Comparison of ENCODE assay signal across 20 cellular contexts in the genomic region with DNA sequence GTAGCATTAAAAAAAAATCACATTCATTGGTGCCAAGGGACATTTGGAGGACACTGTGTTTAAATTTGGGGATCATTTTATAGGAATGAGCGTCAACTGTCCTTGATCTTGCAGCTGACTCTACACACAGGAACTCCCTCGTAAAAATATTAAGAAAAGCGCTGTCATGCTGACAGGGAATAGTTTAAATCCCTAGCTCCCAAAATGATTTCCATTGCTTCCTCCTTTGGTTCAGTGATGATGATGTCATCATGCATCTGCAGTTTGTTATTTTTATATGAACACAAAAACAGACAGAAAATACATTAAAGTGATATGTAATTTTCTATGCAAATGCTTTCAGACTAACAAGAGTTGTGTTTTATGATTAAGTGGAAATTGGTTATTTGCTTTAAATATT.
"Had no signal": no experiment of that assay in that cellular context is flagged by ENCODE, and none has a peak within 500 bp of the region (broad histone marks: within the 10 kb centered on the region; RNA-seq: fewer than 3 reads in every experiment).

No MANE protein-coding gene starts in this region.

- H3K4me1 ChIP-seq: gastroesophageal sphincter, lower lobe of right lung, upper lobe of right lung had no signal

- H3K9me3 ChIP-seq: gastroesophageal sphincter, lower lobe of right lung, sigmoid colon, upper lobe of right lung had no signal

- H3K27me3 ChIP-seq: gastroesophageal sphincter, sigmoid colon, upper lobe of right lung had no signal

- H3K4me3 ChIP-seq: gastroesophageal sphincter, lower lobe of right lung, sigmoid colon, upper lobe of right lung had no signal

- H3K4me1 Mint-ChIP-seq: activated CD4-positive, alpha-beta memory T cell treated with anti-CD3 and anti-CD28 coated beads, Interleukin-2, amount 10 ng/mL, durations not matched to agents 7 days and 5 days; activated CD4-positive, alpha-beta T cell treated with anti-CD3 and anti-CD28 coated beads, Interleukin-2, amount 10 ng/mL, durations not matched to agents 24 days and 14 days; activated naive CD4-positive, alpha-beta T cell treated with anti-CD3 and anti-CD28 coated beads, Interleukin-2, amount 10 ng/mL, durations not matched to agents 7 days and 5 days had no signal

- H3K27ac Mint-ChIP-seq: activated CD4-positive, alpha-beta memory T cell treated with anti-CD3 and anti-CD28 coated beads, Interleukin-2, amount 10 ng/mL, durations not matched to agents 7 days and 5 days; activated CD4-positive, alpha-beta T cell treated with anti-CD3 and anti-CD28 coated beads, Interleukin-2, amount 10 ng/mL, durations not matched to agents 24 days and 14 days; activated naive CD4-positive, alpha-beta T cell treated with anti-CD3 and anti-CD28 coated beads, Interleukin-2, amount 10 ng/mL, durations not matched to agents 7 days and 5 days; activated T-cell treated with anti-CD3 and anti-CD28 coated beads, Interleukin-2, amount 50 U/mL, for 72 hours; naive thymus-derived CD4-positive, alpha-beta T cell had no signal

- DNase-seq: activated CD4-positive, alpha-beta memory T cell treated with anti-CD3 and anti-CD28 coated beads, Interleukin-2, amount 10 ng/mL, durations not matched to agents 7 days and 5 days; activated CD4-positive, alpha-beta T cell treated with anti-CD3 and anti-CD28 coated beads, Interleukin-2, amount 10 ng/mL, durations not matched to agents 24 days and 14 days; activated effector memory CD4-positive, alpha-beta T cell treated with anti-CD3 and anti-CD28 coated beads, Interleukin-2, amount 50 U/mL, for 16 hours; activated naive CD4-positive, alpha-beta T cell treated with anti-CD3 and anti-CD28 coated beads, Interleukin-2, amount 10 ng/mL, durations not matched to agents 7 days and 5 days; activated T-cell treated with anti-CD3 and anti-CD28 coated beads, Interleukin-2, amount 50 U/mL, for 72 hours; cortex of kidney; effector CD4-positive, alpha-beta T cell; head of caudate nucleus; islet precursor cell; left colon; lower lobe of right lung; naive thymus-derived CD4-positive, alpha-beta T cell; occipital lobe; posterior cingulate gyrus; sigmoid colon; stimulated activated CD4-positive, alpha-beta T cell treated with anti-CD3 and anti-CD28 coated beads, Interleukin-4, amount 100 ng/mL, for 1 hour; stimulated activated naive CD4-positive, alpha-beta T cell; upper lobe of right lung had no signal

- H3K36me3 ChIP-seq: gastroesophageal sphincter, lower lobe of right lung, sigmoid colon, upper lobe of right lung had no signal

- H3K4me3 Mint-ChIP-seq: activated CD4-positive, alpha-beta memory T cell treated with anti-CD3 and anti-CD28 coated beads, Interleukin-2, amount 10 ng/mL, durations not matched to agents 7 days and 5 days; activated CD4-positive, alpha-beta T cell treated with anti-CD3 and anti-CD28 coated beads, Interleukin-2, amount 10 ng/mL, durations not matched to agents 24 days and 14 days; activated naive CD4-positive, alpha-beta T cell treated with anti-CD3 and anti-CD28 coated beads, Interleukin-2, amount 10 ng/mL, durations not matched to agents 7 days and 5 days; activated T-cell treated with anti-CD3 and anti-CD28 coated beads, Interleukin-2, amount 50 U/mL, for 72 hours; naive thymus-derived CD4-positive, alpha-beta T cell; neural crest cell had no signal

- H3K27me3 Mint-ChIP-seq: activated CD4-positive, alpha-beta memory T cell treated with anti-CD3 and anti-CD28 coated beads, Interleukin-2, amount 10 ng/mL, durations not matched to agents 7 days and 5 days; activated CD4-positive, alpha-beta T cell treated with anti-CD3 and anti-CD28 coated beads, Interleukin-2, amount 10 ng/mL, durations not matched to agents 24 days and 14 days; activated naive CD4-positive, alpha-beta T cell treated with anti-CD3 and anti-CD28 coated beads, Interleukin-2, amount 10 ng/mL, durations not matched to agents 7 days and 5 days; naive thymus-derived CD4-positive, alpha-beta T cell had no signal

- H3K27ac ChIP-seq: gastroesophageal sphincter, lower lobe of right lung, sigmoid colon, upper lobe of right lung had no signal

- H3K9me3 Mint-ChIP-seq: activated CD4-positive, alpha-beta memory T cell treated with anti-CD3 and anti-CD28 coated beads, Interleukin-2, amount 10 ng/mL, durations not matched to agents 7 days and 5 days; activated CD4-positive, alpha-beta T cell treated with anti-CD3 and anti-CD28 coated beads, Interleukin-2, amount 10 ng/mL, durations not matched to agents 24 days and 14 days; activated naive CD4-positive, alpha-beta T cell treated with anti-CD3 and anti-CD28 coated beads, Interleukin-2, amount 10 ng/mL, durations not matched to agents 7 days and 5 days; activated T-cell treated with anti-CD3 and anti-CD28 coated beads, Interleukin-2, amount 50 U/mL, for 72 hours; neural crest cell had no signal

- H3K36me3 Mint-ChIP-seq: activated naive CD4-positive, alpha-beta T cell treated with anti-CD3 and anti-CD28 coated beads, Interleukin-2, amount 10 ng/mL, durations not matched to agents 7 days and 5 days had no signal
